In genomic region chr7:39566056-39566921, GRCh38 we compare ENCODE assay signal across 8 cellular contexts. TPM values are rescaled to one million over a fixed set of nuclear protein-coding genes. Genes with fewer than 3 reads are reported as not detected.
DNase-seq lines count a peak whose midpoint lies in the region; ATAC-seq and TF ChIP-seq lines count a peak whose summit lies in the region.

A gene with protein sequence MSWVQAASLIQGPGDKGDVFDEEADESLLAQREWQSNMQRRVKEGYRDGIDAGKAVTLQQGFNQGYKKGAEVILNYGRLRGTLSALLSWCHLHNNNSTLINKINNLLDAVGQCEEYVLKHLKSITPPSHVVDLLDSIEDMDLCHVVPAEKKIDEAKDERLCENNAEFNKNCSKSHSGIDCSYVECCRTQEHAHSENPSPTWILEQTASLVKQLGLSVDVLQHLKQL (plus strand): TSS chr7:39566404. CDS start chr7:39566419, 15 bp downstream.

- DNase-seq in DMS53 (lab: John Stamatoyannopoulos, UW) = peak; percentile 86
- peak; percentile 77 for DNase-seq in Jurkat, Clone E6-1 (ENCODE audit: low read depth, low spot score)
- peak; percentile 90 to 91 for DNase-seq in activated T-cell treated with anti-CD3 and anti-CD28 coated beads, Interleukin-2, amount 50 U/mL, for 48 hours
- DNase-seq in esophagus muscularis mucosa (ENCODE audit: extremely low spot score) = peak; percentile 93
- DNase-seq in stimulated activated CD8-positive, alpha-beta memory T cell treated with anti-CD3 and anti-CD28 coated beads, Interleukin-7, amount 100 ng/mL, for 4 hours (ENCODE audit: low read depth in 2 of 2) = peak; percentile 62 to 79

- H3K36me3 ChIP-seq in esophagus muscularis mucosa (peaks cover 0 to 10% (median 5%) of the 10 kb centered on the region in 4 donors), muscle layer of duodenum (ENCODE audit: control insufficient read depth in 1 of 2, insufficient read depth in 2 of 2, low read length in 2 of 2) (peaks cover 0 to 4% of the 10 kb centered on the region in 2 donors)

- H3K9me3 ChIP-seq in esophagus muscularis mucosa = no peaks in the 10 kb centered on the region
- H3K9me3 ChIP-seq in muscle layer of duodenum (ENCODE audit: control insufficient read depth in 1 of 2, low read length in 2 of 2) = no peaks in the 10 kb centered on the region

- no peak for TF ChIP-seq CTCF in esophagus muscularis mucosa (IDR thresholded peaks at IDR 0.05)

- H3K27me3 ChIP-seq in esophagus muscularis mucosa = no peaks in the 10 kb centered on the region
- H3K27me3 ChIP-seq in muscle layer of duodenum (ENCODE audit: low read depth, low read length) = no peaks in the 10 kb centered on the region

- H3K4me1 ChIP-seq in esophagus muscularis mucosa (peaks cover 16 to 20% (median 18%) of the 10 kb centered on the region in 4 donors), muscle layer of duodenum (ENCODE audit: control insufficient read depth in 1 of 2, insufficient read depth in 2 of 2, low read length in 2 of 2) (peaks cover 0 to 14% of the 10 kb centered on the region in 2 donors)

- intact Hi-C loops in esophagus muscularis mucosa (cut with DNase I) = no loop called here

- WGBS in esophagus muscularis mucosa = under 1% methylated on average over 48 of the region's 62 CpGs

- H3K27ac ChIP-seq in esophagus muscularis mucosa (replicated peaks in 1 of 4) (peak within 1 kb of the TSS; percentile 77 to 85 (median 79)), muscle layer of duodenum (ENCODE audit: low read length) (peak within 1 kb of the TSS; percentile 93)

- no peak for TF ChIP-seq EP300 in esophagus muscularis mucosa (IDR thresholded peaks at IDR 0.05)

- peak; percentile 55 for TF ChIP-seq POLR2A in esophagus muscularis mucosa (IDR thresholded peaks at IDR 0.05; ENCODE audit: low read depth)

- H3K4me3 ChIP-seq in Jurkat, Clone E6-1 (ENCODE audit: low read length) = peak within 1 kb of the TSS; percentile 96
- H3K4me3 ChIP-seq in esophagus muscularis mucosa = peak within 1 kb of the TSS; percentile 71 to 88 (median 80)
- peak within 1 kb of the TSS; percentile 93 to 98 for H3K4me3 ChIP-seq in muscle layer of duodenum (ENCODE audit: low read depth in 1 of 2, low read length in 2 of 2)

- ATAC-seq in GM21717 (IDR thresholded peaks at IDR 0.05; ENCODE audit: unreplicated experiment) = peak; percentile 99

TF ChIP-seq in PFSK-1, 5 proteins besides CTCF, POLR2A, EP300 and RAD21:
- TF ChIP-seq FOXP2 (optimal IDR thresholded peaks at IDR 0.05; ENCODE audit: borderline replicate concordance, extremely low read depth, extremely low read length, insufficient read depth) (peak; percentile 76), REST (IDR thresholded peaks at IDR 0.05; ENCODE audit: insufficient read depth in 1 of 2, low read depth in 2 of 2, low read length in 2 of 2) (0 out of 4 replicates have a peak, but pooled peaks of 1 of the 2 experiments have one; percentile 14), SIN3A (IDR thresholded peaks at IDR 0.05; ENCODE audit: borderline replicate concordance, insufficient read depth, low read length) (no peak), POLR2AphosphoS5 (IDR thresholded peaks at IDR 0.05; ENCODE audit: low read depth, low read length) (peak; percentile 95)

RNA-seq across cellular contexts. Expression of the gene that starts here (rescaled TPM):
- 26.6 TPM for polyA plus RNA-seq in Jurkat, Clone E6-1 (2012; ENCODE audit: insufficient read depth, insufficient read length)
- polyA plus RNA-seq in PFSK-1 (2012; ENCODE audit: insufficient read length, low read depth) = 23.9 TPM
- total RNA-seq in esophagus muscularis mucosa = 10 to 100 TPM; 13.3 to 18.5 (median 17.0) TPM

Comparison
In these comparisons a context has a peak if more than half of its experiments do, and no peak if none do; other contexts are left out.
1. Peak in every context shown above with its lines: DNase-seq, ATAC-seq, H3K4me3 ChIP-seq and H3K27ac ChIP-seq.